ENCODE assay signal across 16 cellular contexts in genomic region chr5:6755941-6756340, GRCh38.
"Had no signal": no experiment of that assay in that cellular context is flagged by ENCODE, and none has a peak within 500 bp of the region (broad histone marks: within the 10 kb centered on the region; RNA-seq: fewer than 3 reads in every experiment).

No MANE protein-coding gene starts in this region.

- ATAC-seq: activated T-cell treated with anti-CD3 and anti-CD28 coated beads, Interleukin-2, amount 50 U/mL, for 72 hours; natural killer cell; pancreas; stimulated activated naive B cell treated with anti-CD40 and anti-IgM and Interleukin-4, amounts not matched to agents 10 μg/mL and 1 μg/mL and 100 μg/mL, for 72 hours had no signal

- H3K9me3 Mint-ChIP-seq: activated T-cell treated with anti-CD3 and anti-CD28 coated beads, Interleukin-2, amount 50 U/mL, for 72 hours; dendritic cell treated with granulocyte-macrophage colony-stimulating factor and Interleukin-4, amounts not matched to agents 40 ng/mL and 50 ng/mL, for 4 days; natural killer cell had no signal

- H3K27me3 ChIP-seq: esophagus squamous epithelium, neutrophil, pancreas, thyroid gland had no signal

- H3K9me3 ChIP-seq: esophagus squamous epithelium, neutrophil, pancreas, thyroid gland had no signal

- H3K27ac ChIP-seq: esophagus squamous epithelium, neutrophil, pancreas, thyroid gland, VCaP had no signal

- H3K4me1 ChIP-seq: esophagus squamous epithelium, pancreas had no signal

- H3K4me3 Mint-ChIP-seq: activated naive CD8-positive, alpha-beta T cell; activated T-cell treated with anti-CD3 and anti-CD28 coated beads, Interleukin-2, amount 50 U/mL, for 72 hours; dendritic cell treated with granulocyte-macrophage colony-stimulating factor and Interleukin-4, amounts not matched to agents 40 ng/mL and 50 ng/mL, for 4 days; natural killer cell; stimulated activated naive B cell treated with anti-CD40 and anti-IgM and Interleukin-4, amounts not matched to agents 10 μg/mL and 1 μg/mL and 100 μg/mL, for 72 hours had no signal

- DNase-seq: activated CD4-positive, alpha-beta T cell treated with anti-CD3 and anti-CD28 coated beads, Interleukin-2, amount 50 U/mL, for 1 hour; activated CD4-positive, CD25-positive, alpha-beta regulatory T cell treated with anti-CD3 and anti-CD28 coated beads, Interleukin-2, amount 50 U/mL, for 72 hours; activated CD8-positive, alpha-beta memory T cell treated with anti-CD3 and anti-CD28 coated beads, Interleukin-2, amount 50 U/mL, for 4 hours; activated T-cell treated with anti-CD3 and anti-CD28 coated beads, Interleukin-2, amount 50 U/mL, for 72 hours; effector CD8-positive, alpha-beta T cell; esophagus squamous epithelium; natural killer cell; pancreas; stimulated activated naive B cell treated with anti-CD40 and anti-IgM and Interleukin-4, amounts not matched to agents 10 μg/mL and 1 μg/mL and 100 μg/mL, for 72 hours; T-helper 2 cell; thyroid gland had no signal

- H3K27me3 Mint-ChIP-seq: activated naive CD8-positive, alpha-beta T cell; dendritic cell treated with granulocyte-macrophage colony-stimulating factor and Interleukin-4, amounts not matched to agents 40 ng/mL and 50 ng/mL, for 4 days; stimulated activated naive B cell treated with anti-CD40 and anti-IgM and Interleukin-4, amounts not matched to agents 10 μg/mL and 1 μg/mL and 100 μg/mL, for 72 hours had no signal

- FAIRE-seq: pancreas, urothelium cell line had no signal

- H3K4me3 ChIP-seq: esophagus squamous epithelium, pancreas, thyroid gland had no signal

- H3K27ac Mint-ChIP-seq: activated naive CD8-positive, alpha-beta T cell; activated T-cell treated with anti-CD3 and anti-CD28 coated beads, Interleukin-2, amount 50 U/mL, for 72 hours; dendritic cell treated with granulocyte-macrophage colony-stimulating factor and Interleukin-4, amounts not matched to agents 40 ng/mL and 50 ng/mL, for 4 days; stimulated activated naive B cell treated with anti-CD40 and anti-IgM and Interleukin-4, amounts not matched to agents 10 μg/mL and 1 μg/mL and 100 μg/mL, for 72 hours had no signal
